In the genomic region with DNA sequence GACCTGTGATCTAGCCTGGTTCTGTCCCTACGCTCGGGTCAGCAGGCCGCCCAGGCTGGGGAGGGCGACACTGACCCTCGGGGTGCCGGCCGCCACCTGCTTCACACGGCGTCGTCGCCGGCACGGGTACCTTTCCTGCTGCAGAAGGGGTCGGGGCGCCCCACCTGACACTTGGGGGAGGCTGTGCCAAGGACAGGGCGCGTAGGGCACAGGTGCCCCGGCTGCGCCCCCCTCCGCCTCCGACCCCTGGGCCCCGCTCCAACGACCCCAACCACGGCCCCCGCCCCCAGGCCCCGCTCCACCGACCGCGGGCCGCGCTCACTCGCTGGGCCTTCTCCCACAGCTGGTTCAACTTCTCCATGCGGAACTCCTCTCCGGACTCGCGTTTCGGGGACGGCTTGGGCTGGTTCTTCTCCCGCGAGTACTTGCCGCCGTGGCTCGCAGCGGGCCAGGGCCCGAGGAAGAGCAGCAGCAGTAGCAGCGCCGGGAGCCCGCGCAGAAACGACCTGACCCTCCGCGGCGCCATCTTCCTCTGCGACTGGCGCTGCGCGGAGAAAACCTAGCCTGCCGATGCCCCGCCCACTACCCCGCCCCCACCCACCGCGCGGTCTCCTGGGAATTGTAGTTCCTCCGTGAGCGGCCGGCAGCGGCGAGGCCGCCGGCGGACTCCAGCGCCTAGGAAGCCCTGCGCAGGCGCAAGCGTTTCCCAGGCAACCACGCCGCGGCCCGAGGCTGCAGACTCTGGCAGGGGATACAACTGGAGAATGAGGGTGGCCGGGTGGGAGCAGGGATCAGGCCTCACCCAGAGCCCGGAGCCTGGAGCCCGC, we compare ENCODE assay signal across 8 cellular contexts. TPM values are rescaled to one million over a fixed set of nuclear protein-coding genes. Genes with fewer than 3 reads are reported as not detected.
DNase-seq lines count a peak whose midpoint lies in the region; ATAC-seq and TF ChIP-seq lines count a peak whose summit lies in the region.

A gene with protein sequence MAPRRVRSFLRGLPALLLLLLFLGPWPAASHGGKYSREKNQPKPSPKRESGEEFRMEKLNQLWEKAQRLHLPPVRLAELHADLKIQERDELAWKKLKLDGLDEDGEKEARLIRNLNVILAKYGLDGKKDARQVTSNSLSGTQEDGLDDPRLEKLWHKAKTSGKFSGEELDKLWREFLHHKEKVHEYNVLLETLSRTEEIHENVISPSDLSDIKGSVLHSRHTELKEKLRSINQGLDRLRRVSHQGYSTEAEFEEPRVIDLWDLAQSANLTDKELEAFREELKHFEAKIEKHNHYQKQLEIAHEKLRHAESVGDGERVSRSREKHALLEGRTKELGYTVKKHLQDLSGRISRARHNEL (minus strand): TSS at position 536 of the 827 bp plus-strand sequence. CDS start 10 bp downstream, at position 526.

- DNase-seq in NCI-H146 treated with DMSO at 0.1 percent for 48 hours (lab: John Stamatoyannopoulos, UW; ENCODE audit: unreplicated experiment) (peak; percentile 76), amniotic stem cell (lab: John Stamatoyannopoulos, UW) (peak; percentile 76), left ventricle myocardium superior (peak; percentile 96), prostate gland (ENCODE audit: low spot score) (peak; percentile 90)

- peak; percentile 96 for TF ChIP-seq POLR2A in prostate gland (IDR thresholded peaks at IDR 0.05)

- ATAC-seq in HG02763 (IDR thresholded peaks at IDR 0.05; ENCODE audit: unreplicated experiment) (peak; percentile 88), left ventricle myocardium superior (peak; percentile 94)

- H3K4me3 Mint-ChIP-seq in T-helper 1 cell treated with Interleukin-12 subunit alpha and Interleukin-12 subunit beta and Interleukin-4 antibody, amounts not matched to agents 30 μg/mL and 1 μg/mL, for 36 hours = peak within 1 kb of the TSS; percentile 99

- TF ChIP-seq CTCF in GM12875 (IDR thresholded peaks at IDR 0.05; ENCODE audit: borderline replicate concordance, insufficient read depth, low read depth, low read length) (no peak), prostate gland (IDR thresholded peaks at IDR 0.05) (no peak)

- H3K4me1 Mint-ChIP-seq in T-helper 1 cell treated with Interleukin-12 subunit alpha and Interleukin-12 subunit beta and Interleukin-4 antibody, amounts not matched to agents 30 μg/mL and 1 μg/mL, for 36 hours (ENCODE audit: low read depth) = peaks cover 21% of the 10 kb centered on the region

- H3K4me3 ChIP-seq in GM12875 (ENCODE audit: low read depth, low read length) (peak within 1 kb of the TSS; percentile 96), prostate gland (peak within 1 kb of the TSS; percentile 81 to 85), urinary bladder (ENCODE audit: low read depth, low read length) (peak within 1 kb of the TSS; percentile 95)

- H3K4me1 ChIP-seq in prostate gland (replicated peaks) = peaks cover 8% of the 10 kb centered on the region
- H3K4me1 ChIP-seq in urinary bladder (ENCODE audit: insufficient read depth) = no peaks in the 10 kb centered on the region

- H3K27me3 Mint-ChIP-seq in T-helper 1 cell treated with Interleukin-12 subunit alpha and Interleukin-12 subunit beta and Interleukin-4 antibody, amounts not matched to agents 30 μg/mL and 1 μg/mL, for 36 hours (ENCODE audit: low read depth) = peaks cover 18% of the 10 kb centered on the region

- under 1% methylated on average over 52 of the region's 82 CpGs for WGBS in prostate gland
- WGBS in urinary bladder = under 1% methylated on average over 82 of the region's 82 CpGs

- no peaks in the 10 kb centered on the region for H3K9me3 ChIP-seq in prostate gland

- peak within 1 kb of the TSS; percentile 43 to 70 for H3K27ac ChIP-seq in prostate gland
- peak within 1 kb of the TSS; percentile 46 for H3K27ac ChIP-seq in urinary bladder (ENCODE audit: low read depth)

- intact Hi-C loops in left ventricle myocardium superior (cut with micrococcal nuclease) = no loop called here
- intact Hi-C loops in prostate gland (cut with DNase I) = no loop called here

- no peaks in the 10 kb centered on the region for H3K27me3 ChIP-seq in prostate gland (replicated peaks; ENCODE audit: insufficient read depth)

- H3K27ac Mint-ChIP-seq in T-helper 1 cell treated with Interleukin-12 subunit alpha and Interleukin-12 subunit beta and Interleukin-4 antibody, amounts not matched to agents 30 μg/mL and 1 μg/mL, for 36 hours = peak within 1 kb of the TSS; percentile 96

- peaks cover 3% of the 10 kb centered on the region for H3K9me3 Mint-ChIP-seq in T-helper 1 cell treated with Interleukin-12 subunit alpha and Interleukin-12 subunit beta and Interleukin-4 antibody, amounts not matched to agents 30 μg/mL and 1 μg/mL, for 36 hours

- no peaks in the 10 kb centered on the region for H3K36me3 ChIP-seq in prostate gland
- H3K36me3 ChIP-seq in urinary bladder (ENCODE audit: insufficient read depth) = peaks cover 3% of the 10 kb centered on the region

- peaks cover 6% of the 10 kb centered on the region for H3K36me3 Mint-ChIP-seq in T-helper 1 cell treated with Interleukin-12 subunit alpha and Interleukin-12 subunit beta and Interleukin-4 antibody, amounts not matched to agents 30 μg/mL and 1 μg/mL, for 36 hours (ENCODE audit: low read depth)

RNA-seq across cellular contexts. Expression of the gene that starts here (rescaled TPM):
- total RNA-seq in left ventricle myocardium superior (307 TPM), prostate gland (100 to 1,000 TPM; 175 to 270 TPM), urinary bladder (79.6 TPM)
- 231 TPM for polyA plus RNA-seq in urinary bladder

Comparison
In these comparisons a context has a peak if more than half of its experiments do, and no peak if none do; other contexts are left out.
1. Peak in every context shown above with its lines: DNase-seq, ATAC-seq, H3K4me3 ChIP-seq and H3K27ac ChIP-seq.